In the genomic region with DNA sequence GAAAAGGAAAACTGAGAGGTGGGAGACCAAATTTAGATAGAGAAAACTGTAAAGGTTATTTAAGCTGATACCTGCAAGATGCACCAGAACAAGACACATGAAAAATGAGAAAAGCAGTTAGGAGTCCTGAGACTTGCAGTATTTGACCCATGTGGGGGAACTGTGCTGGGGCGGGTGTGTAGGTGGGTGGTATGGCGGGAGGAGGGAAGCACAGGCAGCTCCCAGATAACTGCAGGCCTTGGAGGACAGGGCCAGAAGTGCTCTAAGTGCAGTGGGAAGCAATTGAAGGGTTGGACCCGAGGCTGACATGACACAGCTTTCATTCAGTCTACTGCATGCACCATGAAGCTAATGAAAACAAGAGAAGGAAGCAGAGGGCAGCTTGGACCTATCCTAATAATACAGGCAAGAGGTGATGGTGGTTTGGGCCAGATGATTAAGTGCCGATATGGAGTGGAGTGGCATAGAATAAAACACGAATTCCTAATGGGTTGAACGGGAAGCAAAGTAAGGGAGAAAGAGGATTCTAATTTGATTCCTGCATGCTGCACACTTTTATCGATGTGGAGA, we compare ENCODE assay signal across 12 cellular contexts. TPM values are rescaled to one million over a fixed set of nuclear protein-coding genes. Genes with fewer than 3 reads are reported as not detected.
A peak's percentile ranks its signal among the peaks of the same experiment; 100 is the strongest.
DNase-seq lines count a peak whose midpoint lies in the region; ATAC-seq, FAIRE-seq and TF ChIP-seq lines count a peak whose summit lies in the region.
"Had no signal": no experiment of that assay in that cellular context is flagged by ENCODE, and none has a peak within 500 bp of the region (broad histone marks: within the 10 kb centered on the region; RNA-seq: fewer than 3 reads in every experiment).

No MANE protein-coding gene starts in this region.

- H3K4me3 ChIP-seq in AG10803 (ENCODE audit: low read length) = peak overlapping the region; percentile 50
- peak overlapping the region; percentile 28; the same call in 1 of the 2 replicates for H3K4me3 ChIP-seq in HFF-Myc (replicated peaks; ENCODE audit: low read depth, low read length)
- H3K4me3 ChIP-seq in astrocyte (ENCODE audit: insufficient read depth, low read depth, low read length) = peak overlapping the region; percentile 63
- H3K4me3 ChIP-seq in mesendoderm (ENCODE audit: low read length) = no peak overlapping the region

- H3K18ac ChIP-seq in mesendoderm (ENCODE audit: low read length) = no peak overlapping the region

- H3K4me1 ChIP-seq in astrocyte (ENCODE audit: insufficient read depth, low read length) (no peaks in the 10 kb centered on the region), mesendoderm (ENCODE audit: control insufficient read depth, low read depth, low read length) (no peaks in the 10 kb centered on the region)

- no peak for DNase-seq in AG10803 (ENCODE audit: low read depth)
- no peak for DNase-seq in HFF-Myc (ENCODE audit: extremely low read depth, low read depth)
- no peak for DNase-seq in astrocyte (ENCODE audit: low read depth)
- no peak for DNase-seq in mesendoderm
- no peak for DNase-seq in amniotic stem cell (lab: John Stamatoyannopoulos, UW)
- DNase-seq in OCI-M1 (lab: John Stamatoyannopoulos, UW) = no peak
- no peak for DNase-seq in NCI-H1694 treated with DMSO at 0.1 percent for 48 hours (lab: John Stamatoyannopoulos, UW)
- DNase-seq: COR-L47; NK-92 treated with Interleukin-12 subunit alpha and Interleukin-12 subunit beta, amount 100 ng/mL, for 24 hours had no signal

- H4K5ac ChIP-seq in mesendoderm (ENCODE audit: low read length) = no peak overlapping the region

- no peaks in the 10 kb centered on the region for H3K79me1 ChIP-seq in mesendoderm (ENCODE audit: low read length)

- no CpG with 5 or more reads among the region's 7 CpGs for WGBS in mesendoderm (ENCODE audit: extremely low coverage, insufficient coverage, low lambda C conversion rate)

- TF ChIP-seq CTCF in AG10803 (conservative IDR thresholded peaks at IDR 0.05; ENCODE audit: low read length) (no peak), HFF-Myc (IDR thresholded peaks at IDR 0.05; ENCODE audit: low read depth, low read length, missing control alignments) (no peak), astrocyte (IDR thresholded peaks at IDR 0.05; ENCODE audit: insufficient read depth, low read depth, low read length) (no peak)

- H3K36me3 Mint-ChIP-seq in astrocyte (ENCODE audit: low read depth, unreplicated experiment) = no peaks in the 10 kb centered on the region

- H3K9me3 Mint-ChIP-seq in astrocyte (ENCODE audit: unreplicated experiment) = no peaks in the 10 kb centered on the region

- peak overlapping the region; percentile 61 for H2AFZ ChIP-seq in astrocyte (ENCODE audit: low read depth, low read length)

- H3K36me3 ChIP-seq in astrocyte (ENCODE audit: insufficient read depth, low read length) (no peaks in the 10 kb centered on the region), mesendoderm (ENCODE audit: control insufficient read depth, insufficient read depth, low read length) (no peaks in the 10 kb centered on the region)

- no peak overlapping the region for H2BK15ac ChIP-seq in mesendoderm (replicated peaks; ENCODE audit: low read depth)

- H3K9me3 ChIP-seq in astrocyte (ENCODE audit: insufficient read depth, low read depth, low read length) = no peaks in the 10 kb centered on the region

- FAIRE-seq in astrocyte (lab: Jason Lieb, UNC) = no peak
- FAIRE-seq: TTC549 had no signal

- H3K27me3 ChIP-seq in astrocyte (ENCODE audit: insufficient read depth, low read length) (no peaks in the 10 kb centered on the region), mesendoderm (ENCODE audit: insufficient read depth, low read length, poor library complexity) (no peaks in the 10 kb centered on the region)

- H3K56ac ChIP-seq in mesendoderm (ENCODE audit: low read length) = peak overlapping the region; percentile 56

- no peak overlapping the region for H4K8ac ChIP-seq in mesendoderm (ENCODE audit: low read depth, low read length)

- no peak overlapping the region for H2BK120ac ChIP-seq in mesendoderm (ENCODE audit: low read depth, low read length)

- H3K4ac ChIP-seq in mesendoderm (ENCODE audit: low read depth, low read length) = no peak overlapping the region

- peak overlapping the region; percentile 84 for H3K4me3 Mint-ChIP-seq in astrocyte (ENCODE audit: unreplicated experiment)

- H3K27ac Mint-ChIP-seq in astrocyte (ENCODE audit: unreplicated experiment) = no peak overlapping the region

- H3K23ac ChIP-seq in mesendoderm (ENCODE audit: low read length) = no peak overlapping the region

- no peak overlapping the region for H3K27ac ChIP-seq in astrocyte (ENCODE audit: low read depth, low read length)
- no peak overlapping the region for H3K27ac ChIP-seq in mesendoderm (ENCODE audit: low read depth, low read length)

- no peaks in the 10 kb centered on the region for H3K27me3 Mint-ChIP-seq in astrocyte (ENCODE audit: low read depth, unreplicated experiment)

- no peak overlapping the region for H2BK5ac ChIP-seq in mesendoderm (ENCODE audit: low read length)

- H2AK5ac ChIP-seq in mesendoderm (ENCODE audit: low read length) = no peak overlapping the region

- ATAC-seq in GM19455 (IDR thresholded peaks at IDR 0.05; ENCODE audit: unreplicated experiment) = no peak

- H3K4me1 Mint-ChIP-seq in astrocyte (ENCODE audit: low read depth, unreplicated experiment) = peaks cover 3% of the 10 kb centered on the region

- H4K20me1 ChIP-seq in astrocyte (ENCODE audit: insufficient read depth, low read length) = no peaks in the 10 kb centered on the region

- H3K4me2 ChIP-seq in astrocyte (ENCODE audit: low read length) (peak overlapping the region; percentile 86), mesendoderm (ENCODE audit: low read length) (no peak overlapping the region)

- H3K9ac ChIP-seq in astrocyte (ENCODE audit: low read length) (peak overlapping the region; percentile 68), mesendoderm (ENCODE audit: low read length) (peak overlapping the region; percentile 46)

- H3K79me2 ChIP-seq in astrocyte (ENCODE audit: insufficient read depth, low read length) = no peaks in the 10 kb centered on the region
- H3K79me2 ChIP-seq in mesendoderm (ENCODE audit: control insufficient read depth, insufficient read depth, low read length) = no peaks in the 10 kb centered on the region

RNA-seq across cellular contexts. Expression of a gene that starts 48.0 kb away (rescaled TPM):
- total RNA-seq in astrocyte = 0.07 and 0.11 TPM in 2 replicates
- polyA plus RNA-seq in mesendoderm (2013, experiment 1 of 2) = not detected
- not detected for polyA plus RNA-seq in mesendoderm (2013, experiment 2 of 2)
- total RNA-seq: epithelial cell of proximal tubule had no signal
